ENCODE assay signal across 22 cellular contexts in genomic region chrX:675896-676295, GRCh38. TPM values are rescaled to one million over a fixed set of nuclear protein-coding genes. Genes with fewer than 3 reads are reported as not detected.
"Had no signal": no experiment of that assay in that cellular context is flagged by ENCODE, and none has a peak within 500 bp of the region (broad histone marks: within the 10 kb centered on the region; RNA-seq: fewer than 3 reads in every experiment).

No MANE protein-coding gene starts in this region.

- H3K36me3 ChIP-seq: left ventricle myocardium inferior, neutrophil, thyroid gland, uterus had no signal

- H3K27me3 ChIP-seq: thyroid gland, uterus had no signal

- H3K4me3 Mint-ChIP-seq: activated naive CD4-positive, alpha-beta T cell treated with anti-CD3 and anti-CD28 coated beads, Interleukin-2, amount 50 U/mL, for 24 hours; dendritic cell treated with granulocyte-macrophage colony-stimulating factor and Interleukin-4, amounts not matched to agents 40 ng/mL and 50 ng/mL, for 4 days; effector memory CD8-positive, alpha-beta T cell; naive B cell had no signal

- H3K4me1 ChIP-seq: left ventricle myocardium inferior, thyroid gland, uterus had no signal

- H3K9me3 Mint-ChIP-seq: activated naive CD4-positive, alpha-beta T cell treated with anti-CD3 and anti-CD28 coated beads, Interleukin-2, amount 50 U/mL, for 24 hours had no signal

- H3K27ac ChIP-seq: left ventricle myocardium inferior, neutrophil, thyroid gland, uterus had no signal

- H3K4me1 Mint-ChIP-seq: activated naive CD4-positive, alpha-beta T cell treated with anti-CD3 and anti-CD28 coated beads, Interleukin-2, amount 50 U/mL, for 24 hours had no signal

- FAIRE-seq: astrocyte, bronchial epithelial cell had no signal

- H3K36me3 Mint-ChIP-seq: activated naive CD4-positive, alpha-beta T cell treated with anti-CD3 and anti-CD28 coated beads, Interleukin-2, amount 50 U/mL, for 24 hours had no signal

- H3K27ac Mint-ChIP-seq: activated naive CD4-positive, alpha-beta T cell treated with anti-CD3 and anti-CD28 coated beads, Interleukin-2, amount 50 U/mL, for 24 hours; dendritic cell treated with granulocyte-macrophage colony-stimulating factor and Interleukin-4, amounts not matched to agents 40 ng/mL and 50 ng/mL, for 4 days had no signal

- H3K4me3 ChIP-seq: left ventricle myocardium inferior, mucosa of descending colon, thyroid gland, uterus had no signal

- H3K9me3 ChIP-seq: left ventricle myocardium inferior, mucosa of descending colon, neutrophil, thyroid gland, uterus had no signal

- DNase-seq: activated CD4-positive, CD25-positive, alpha-beta regulatory T cell treated with anti-CD3 and anti-CD28 coated beads, Interleukin-2, amount 50 U/mL, for 72 hours; activated CD8-positive, alpha-beta memory T cell treated with anti-CD3 and anti-CD28 coated beads for 24 hours; activated gamma-delta T cell; effector memory CD8-positive, alpha-beta T cell; foreskin fibroblast; hypothalamus; kidney glomerular epithelial cell; left ventricle myocardium inferior; mammary epithelial cell; mucosa of descending colon; naive B cell; stimulated activated naive CD4-positive, alpha-beta T cell treated with Interleukin-2 at 50 U/mL for 16 hours; T-helper 1 cell; T1000; thyroid gland; uterus had no signal

RNA-seq across cellular contexts. Expression of gene SHOX, which starts 45.3 kb away (rescaled TPM):
- total RNA-seq: astrocyte, bronchial epithelial cell, chondrocyte, left ventricle myocardium inferior, mammary epithelial cell, thyroid gland, uterus had no signal
- polyA plus RNA-seq: mammary epithelial cell had no signal
